In the genomic region with DNA sequence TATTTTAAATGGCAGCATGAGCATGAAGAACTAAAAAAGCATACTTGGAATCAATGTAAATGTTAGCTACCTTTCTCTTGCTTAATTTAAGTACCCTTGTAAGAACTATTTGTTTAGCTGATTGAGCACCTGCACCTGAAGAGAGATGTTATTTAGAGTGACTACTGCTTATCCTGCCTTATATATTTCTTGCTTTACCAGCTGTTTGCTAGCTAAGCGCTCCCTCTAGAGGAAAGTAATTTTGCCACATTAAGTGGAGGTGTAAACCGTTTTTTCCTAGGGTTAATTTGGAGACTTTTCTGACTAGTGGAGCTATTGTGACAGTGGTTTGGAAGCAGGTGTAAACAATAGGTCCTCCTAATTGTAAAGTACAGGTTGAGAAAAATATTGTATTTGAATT, we compare ENCODE assay signal across 24 cellular contexts. TPM values are rescaled to one million over a fixed set of nuclear protein-coding genes. Genes with fewer than 3 reads are reported as not detected.
"Had no signal": no experiment of that assay in that cellular context is flagged by ENCODE, and none has a peak within 500 bp of the region (broad histone marks: within the 10 kb centered on the region; RNA-seq: fewer than 3 reads in every experiment).

No MANE protein-coding gene starts in this region.

- H3K27me3 ChIP-seq: dorsolateral prefrontal cortex, gastrocnemius medialis, left lung, right atrium auricular region, suprapubic skin, transverse colon, uterus had no signal

- H3K27me3 Mint-ChIP-seq: naive B cell; stimulated activated naive CD8-positive, alpha-beta T cell treated with anti-CD3 and anti-CD28 coated beads, Interleukin-15, amount 100 ng/mL, for 72 hours had no signal

- H3K36me3 ChIP-seq: gastrocnemius medialis, left lung, prostate gland, right atrium auricular region, suprapubic skin, transverse colon, uterus had no signal

- H3K27ac ChIP-seq: dorsolateral prefrontal cortex, gastrocnemius medialis, left lung, prostate gland, right atrium auricular region, skin epidermis, suprapubic skin, transverse colon, uterus had no signal

- H3K9me3 ChIP-seq: gastrocnemius medialis, prostate gland, right atrium auricular region, suprapubic skin, uterus had no signal

- H3K4me1 ChIP-seq: gastrocnemius medialis, left lung, prostate gland, right atrium auricular region, suprapubic skin, transverse colon, uterus had no signal

- DNase-seq: activated CD4-positive, alpha-beta T cell treated with anti-CD3 and anti-CD28 coated beads for 36 hours; activated CD4-positive, alpha-beta T cell treated with anti-CD3 and anti-CD28 coated beads, Interleukin-2, amount 50 U/mL, for 48 hours; activated T-cell treated with anti-CD3 and anti-CD28 coated beads for 4 hours; dorsolateral prefrontal cortex; gastrocnemius medialis; head of caudate nucleus; kidney; left lung; naive B cell; stimulated activated naive CD8-positive, alpha-beta T cell treated with anti-CD3 and anti-CD28 coated beads, Interleukin-15, amount 100 ng/mL, for 72 hours; transverse colon; uterus had no signal

- ATAC-seq: activated CD4-positive, alpha-beta T cell treated with anti-CD3 and anti-CD28 coated beads for 36 hours; gastrocnemius medialis; left lung; stimulated activated naive CD8-positive, alpha-beta T cell treated with anti-CD3 and anti-CD28 coated beads, Interleukin-15, amount 100 ng/mL, for 72 hours; WTC11 had no signal

- H3K4me3 ChIP-seq: dorsolateral prefrontal cortex, gastrocnemius medialis, left lung, prostate gland, right atrium auricular region, skin epidermis, suprapubic skin, transverse colon, uterus had no signal

- H3K4me3 Mint-ChIP-seq: activated CD4-positive, alpha-beta T cell treated with anti-CD3 and anti-CD28 coated beads for 36 hours; activated naive CD8-positive, alpha-beta T cell; naive B cell; neural crest cell; stimulated activated naive CD8-positive, alpha-beta T cell treated with anti-CD3 and anti-CD28 coated beads, Interleukin-15, amount 100 ng/mL, for 72 hours; T-helper 2 cell treated with Interferon-gamma antibody and Interleukin-4, amounts not matched to agents 5 μg/mL and 100 μg/mL, for 36 hours; WTC11 had no signal

- H3K4me1 Mint-ChIP-seq: activated CD4-positive, alpha-beta T cell treated with anti-CD3 and anti-CD28 coated beads for 36 hours; naive B cell; neural crest cell; stimulated activated naive CD8-positive, alpha-beta T cell treated with anti-CD3 and anti-CD28 coated beads, Interleukin-15, amount 100 ng/mL, for 72 hours had no signal

- H3K27ac Mint-ChIP-seq: activated CD4-positive, alpha-beta T cell treated with anti-CD3 and anti-CD28 coated beads for 36 hours; activated naive CD8-positive, alpha-beta T cell; naive B cell; stimulated activated naive CD8-positive, alpha-beta T cell treated with anti-CD3 and anti-CD28 coated beads, Interleukin-15, amount 100 ng/mL, for 72 hours; T-helper 2 cell treated with Interferon-gamma antibody and Interleukin-4, amounts not matched to agents 5 μg/mL and 100 μg/mL, for 36 hours; WTC11 had no signal

RNA-seq across cellular contexts. Expression of gene PSG2, which starts 19.4 kb away (rescaled TPM):
- total RNA-seq: activated CD4-positive, alpha-beta T cell treated with anti-CD3 and anti-CD28 coated beads for 36 hours; cardiac septum; dorsolateral prefrontal cortex; epithelial cell of proximal tubule; gastrocnemius medialis; kidney; left lung; mononuclear cell; neural crest cell; omental fat pad; prostate gland; right atrium auricular region; transverse colon; uterus; WTC11 had no signal
